Comparison of ENCODE assay signal across 1 cellular context in the genomic region with DNA sequence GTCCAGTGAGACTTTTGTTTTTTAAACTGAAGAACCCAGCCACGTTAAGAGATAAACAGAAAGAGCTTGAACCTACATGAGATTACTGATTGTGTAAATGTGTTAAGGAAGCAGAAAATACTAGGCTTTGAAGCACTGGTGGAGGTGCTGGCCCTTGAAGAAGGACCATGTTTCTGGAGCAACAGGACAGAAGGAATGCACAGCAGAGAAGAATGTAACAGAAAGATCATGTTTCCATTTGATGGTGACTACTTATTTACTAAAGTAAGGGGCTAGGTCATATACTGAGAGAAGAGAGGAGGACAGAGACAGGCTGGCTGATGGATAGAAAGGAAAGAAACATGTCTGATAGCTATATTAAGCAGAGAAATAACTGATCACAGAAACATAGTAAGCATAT.
TF ChIP-seq lines count a peak whose summit lies in the region.

No MANE protein-coding gene starts in this region.

TF ChIP-seq in IMR-90, 13 proteins besides CTCF, POLR2A, EP300 and RAD21 (continued from another document):
- TF ChIP-seq, protein P1, sequence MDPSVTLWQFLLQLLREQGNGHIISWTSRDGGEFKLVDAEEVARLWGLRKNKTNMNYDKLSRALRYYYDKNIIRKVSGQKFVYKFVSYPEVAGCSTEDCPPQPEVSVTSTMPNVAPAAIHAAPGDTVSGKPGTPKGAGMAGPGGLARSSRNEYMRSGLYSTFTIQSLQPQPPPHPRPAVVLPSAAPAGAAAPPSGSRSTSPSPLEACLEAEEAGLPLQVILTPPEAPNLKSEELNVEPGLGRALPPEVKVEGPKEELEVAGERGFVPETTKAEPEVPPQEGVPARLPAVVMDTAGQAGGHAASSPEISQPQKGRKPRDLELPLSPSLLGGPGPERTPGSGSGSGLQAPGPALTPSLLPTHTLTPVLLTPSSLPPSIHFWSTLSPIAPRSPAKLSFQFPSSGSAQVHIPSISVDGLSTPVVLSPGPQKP (IDR thresholded peaks at IDR 0.05; ENCODE audit: borderline replicate concordance, low read depth, low read length), result no peak
- no peak for TF ChIP-seq MXI1 (IDR thresholded peaks at IDR 0.05; ENCODE audit: borderline replicate concordance, low read depth, low read length)
